In genomic region chr10:79285315-79286185, GRCh38 we compare ENCODE assay signal across 8 cellular contexts.
DNase-seq lines count a peak whose midpoint lies in the region; ATAC-seq and TF ChIP-seq lines count a peak whose summit lies in the region.

No MANE protein-coding gene starts in this region.

- ATAC-seq in GM18873 (IDR thresholded peaks at IDR 0.05; ENCODE audit: low FRiP score, unreplicated experiment) (peak; percentile 57), HG02678 (IDR thresholded peaks at IDR 0.05; ENCODE audit: unreplicated experiment) (peak; percentile 41), T-cell (replicated peaks in 1 of 4) (peak in 1 of 4 experiments; percentile 1)

- DNase-seq in T-cell (peak in 2 of 34 experiments; percentile 13 to 15), right atrium auricular region (ENCODE audit: low spot score) (no peak), NCI-H1092 treated with DMSO at 0.1 percent for 48 hours (lab: John Stamatoyannopoulos, UW) (no peak), NCI-H524 treated with DMSO at 0.1 percent for 48 hours (lab: John Stamatoyannopoulos, UW) (no peak), cortex of kidney (lab: John Stamatoyannopoulos, UW) (no peak), GM03348 (ENCODE audit: low spot score) (no peak)

- CTCF ChIA-PET in T-cell (lab: Charles Lee): interaction anchor here (0.6 to 0.8 kb wide), 2 partner anchors 61 to 65 kb away, joined by 3 to 8 read pairs; no protein-coding TSS in a partner anchor

- no peak overlapping the region for H3K4me3 ChIP-seq in right atrium auricular region

- TF ChIP-seq CTCF in right atrium auricular region (IDR thresholded peaks at IDR 0.05): no peak

- H3K27me3 ChIP-seq in right atrium auricular region: no peaks in the 10 kb centered on the region

- H3K9me3 ChIP-seq in right atrium auricular region: no peaks in the 10 kb centered on the region

- peak overlapping the region; percentile 39 to 49 for H3K27ac ChIP-seq in right atrium auricular region

- POLR2A ChIA-PET in T-cell (lab: Charles Lee): no interaction called here

- peak overlapping the region; percentile 63 to 72 (median 66) for H3K4me3 Mint-ChIP-seq in T-cell

- H3K27me3 Mint-ChIP-seq in T-cell: no peaks in the 10 kb centered on the region

- H3K36me3 ChIP-seq in right atrium auricular region: peaks cover 40% of the 10 kb centered on the region

- H3K36me3 Mint-ChIP-seq in T-cell: peaks cover 14% of the 10 kb centered on the region

- H3K4me1 Mint-ChIP-seq in T-cell: peaks cover 33 to 48% (median 35%) of the 10 kb centered on the region in 3 donors

- H3K27ac Mint-ChIP-seq in T-cell: peak overlapping the region; percentile 90 to 93

- no peaks in the 10 kb centered on the region for H3K9me3 Mint-ChIP-seq in T-cell

- peaks cover 0 to 34% of the 10 kb centered on the region in 2 donors for H3K4me1 ChIP-seq in right atrium auricular region
